Comparison of ENCODE assay signal across 8 cellular contexts in the genomic region with DNA sequence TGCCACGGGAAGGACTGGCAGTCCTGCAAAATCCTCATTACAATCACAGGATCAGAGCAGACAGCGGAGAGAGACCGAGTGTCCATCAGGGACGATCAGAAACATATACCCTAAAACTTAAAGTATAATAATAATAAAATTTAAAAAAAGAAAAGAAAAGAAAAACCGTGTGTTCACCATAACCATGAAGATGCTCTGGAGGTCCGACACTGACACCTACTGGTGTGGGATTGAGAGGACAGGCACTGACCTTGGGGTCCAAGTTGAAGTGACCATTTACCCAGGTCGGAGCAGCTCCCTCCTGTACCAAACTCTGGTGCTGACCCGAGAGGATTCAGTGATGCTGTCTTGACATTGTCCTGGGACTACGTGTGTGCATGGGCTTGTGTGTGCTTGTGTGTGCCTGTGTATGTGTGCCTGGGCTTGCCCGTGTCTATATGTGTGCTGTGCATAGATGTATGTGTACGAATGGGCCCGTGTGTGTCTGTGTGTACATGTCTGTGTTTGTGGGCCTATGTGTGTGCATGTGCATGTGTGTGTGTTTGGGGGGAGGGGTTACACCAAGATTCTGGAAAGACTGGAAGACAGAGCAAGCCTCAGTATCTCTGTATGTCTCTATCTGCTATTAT. TPM values are rescaled to one million over a fixed set of nuclear protein-coding genes. Genes with fewer than 3 reads are reported as not detected.
DNase-seq lines count a peak whose midpoint lies in the region; ATAC-seq and TF ChIP-seq lines count a peak whose summit lies in the region.

No MANE protein-coding gene starts in this region.

- H3K4me3 Mint-ChIP-seq in osteocyte (ENCODE audit: unreplicated experiment), result no peak overlapping the region

- H3K9me3 ChIP-seq in HAP-1, result no peaks in the 10 kb centered on the region
- no peaks in the 10 kb centered on the region for H3K9me3 ChIP-seq in SJCRH30 (replicated peaks)

- no peaks in the 10 kb centered on the region for H3K36me3 Mint-ChIP-seq in osteocyte (ENCODE audit: unreplicated experiment)

- no peaks in the 10 kb centered on the region for H3K9me3 Mint-ChIP-seq in osteocyte (ENCODE audit: unreplicated experiment)

- ATAC-seq in esophagus mucosa (peak; percentile 15), HG02938 (IDR thresholded peaks at IDR 0.05; ENCODE audit: unreplicated experiment) (no peak)

- H3K4me1 Mint-ChIP-seq in osteocyte (ENCODE audit: unreplicated experiment), result peaks cover 9% of the 10 kb centered on the region

- H3K4me1 ChIP-seq in HAP-1 (no peaks in the 10 kb centered on the region), SJCRH30 (no peaks in the 10 kb centered on the region)

- no peak overlapping the region for H3K27ac Mint-ChIP-seq in osteocyte (ENCODE audit: unreplicated experiment)

- in situ Hi-C loops in HAP-1 (cut with MboI; ENCODE audit: low sequenced_read_pairs), result no loop called here

- 0 out of 2 replicates have a peak, but pooled peaks cover 4% of the 10 kb centered on the region for H3K27me3 ChIP-seq in HAP-1 (ENCODE audit: low read depth)
- peaks cover 23% of the 10 kb centered on the region for H3K27me3 ChIP-seq in SJCRH30

- H3K4me3 ChIP-seq in HAP-1 (no peak overlapping the region), SJCRH30 (no peak overlapping the region)

- peak; percentile 60 for TF ChIP-seq CTCF in osteocyte (IDR thresholded peaks at IDR 0.05)

- peak; percentile 18 for DNase-seq in NCI-H1694 treated with DMSO at 0.1 percent for 48 hours (lab: John Stamatoyannopoulos, UW)
- DNase-seq in NCI-H1694 (lab: John Stamatoyannopoulos, UW), result no peak
- peak; percentile 11 to 56 for DNase-seq in HAP-1 (ENCODE audit: low spot score in 2 of 2)
- peak; percentile 33 to 62 for DNase-seq in SJCRH30
- no peak for DNase-seq in osteocyte (ENCODE audit: extremely low spot score, unreplicated experiment)
- DNase-seq in hippocampal formation (lab: John Stamatoyannopoulos, UW), result no peak

- H3K27ac ChIP-seq in SJCRH30, result no peak overlapping the region

- peaks cover 21% of the 10 kb centered on the region for H3K27me3 Mint-ChIP-seq in osteocyte (ENCODE audit: unreplicated experiment)

- H3K36me3 ChIP-seq in HAP-1 (replicated peaks) (no peaks in the 10 kb centered on the region), SJCRH30 (no peaks in the 10 kb centered on the region)

RNA-seq across cellular contexts. Expression of a gene that starts 10.0 kb away (rescaled TPM):
- total RNA-seq in SJCRH30 (2014; rRNA removed; shearing (Covaris generic)), result not detected in 2 replicates
- total RNA-seq in esophagus mucosa (not detected), osteocyte (not detected in 2 replicates)

RNA-seq across cellular contexts. Expression of a gene that starts 21.5 kb away (rescaled TPM):
- 0.22 TPM in 1 of 2 replicates, not detected in the other for total RNA-seq in SJCRH30 (2014; rRNA removed; shearing (Covaris generic))
- 0.12 TPM for total RNA-seq in esophagus mucosa
- not detected in 2 replicates for total RNA-seq in osteocyte

RNA-seq across cellular contexts. Expression of a gene that starts 34.7 kb away (rescaled TPM):
- not detected in 2 replicates for total RNA-seq in SJCRH30 (2014; rRNA removed; shearing (Covaris generic))
- not detected for total RNA-seq in esophagus mucosa
- not detected in 2 replicates for total RNA-seq in osteocyte

RNA-seq across cellular contexts. Expression of a gene that starts 56.1 kb away (rescaled TPM):
- not detected in 2 replicates for total RNA-seq in SJCRH30 (2014; rRNA removed; shearing (Covaris generic))
- total RNA-seq in esophagus mucosa (0.16 TPM), osteocyte (not detected in 2 replicates)

Comparison
In these comparisons a context has a peak if more than half of its experiments do, and no peak if none do; other contexts are left out.
1. DNase-seq: peak in NCI-H1694 treated with DMSO at 0.1 percent for 48 hours (single experiment), HAP-1 (2 of 2) and SJCRH30 (2 of 2); none in NCI-H1694 (single experiment), osteocyte (single experiment) and hippocampal formation (0 of 2).